In genomic region chr2:135422898-135423297, GRCh38 we compare ENCODE assay signal across 3 cellular contexts.
TF ChIP-seq lines count a peak whose summit lies in the region.

No MANE protein-coding gene starts in this region.

TF ChIP-seq in HepG2, 621 proteins besides CTCF, POLR2A, EP300 and RAD21:
- TF ChIP-seq ZNF460 (CRISPR knock-in tag; IDR thresholded peaks at IDR 0.05; ENCODE audit: borderline replicate concordance) (no peak), ZNF629 (CRISPR knock-in tag; conservative IDR thresholded peaks at IDR 0.05) (no peak), MAFF (IDR thresholded peaks at IDR 0.05; ENCODE audit: low read depth, low read length) (peak; percentile 91), ZBTB10 (CRISPR knock-in tag; IDR thresholded peaks at IDR 0.05; ENCODE audit: borderline replicate concordance) (no peak), ATF3 (CRISPR knock-in tag; IDR thresholded peaks at IDR 0.05) (no peak), MED1 (CRISPR knock-in tag; IDR thresholded peaks at IDR 0.05) (no peak), ZNF850 (CRISPR knock-in tag; conservative IDR thresholded peaks at IDR 0.05) (no peak), ZNF331 (CRISPR knock-in tag; IDR thresholded peaks at IDR 0.05) (no peak), DR1 (CRISPR knock-in tag; IDR thresholded peaks at IDR 0.05) (no peak), MAFK (conservative IDR thresholded peaks at IDR 0.05 in 1 of 2, IDR thresholded peaks at IDR 0.05 in 1 of 2; ENCODE audit: low read length in 2 of 2) (peak; percentile 91 to 94), TBX3 (IDR thresholded peaks at IDR 0.05; ENCODE audit: borderline replicate concordance) (no peak)
- TF ChIP-seq, protein P1, sequence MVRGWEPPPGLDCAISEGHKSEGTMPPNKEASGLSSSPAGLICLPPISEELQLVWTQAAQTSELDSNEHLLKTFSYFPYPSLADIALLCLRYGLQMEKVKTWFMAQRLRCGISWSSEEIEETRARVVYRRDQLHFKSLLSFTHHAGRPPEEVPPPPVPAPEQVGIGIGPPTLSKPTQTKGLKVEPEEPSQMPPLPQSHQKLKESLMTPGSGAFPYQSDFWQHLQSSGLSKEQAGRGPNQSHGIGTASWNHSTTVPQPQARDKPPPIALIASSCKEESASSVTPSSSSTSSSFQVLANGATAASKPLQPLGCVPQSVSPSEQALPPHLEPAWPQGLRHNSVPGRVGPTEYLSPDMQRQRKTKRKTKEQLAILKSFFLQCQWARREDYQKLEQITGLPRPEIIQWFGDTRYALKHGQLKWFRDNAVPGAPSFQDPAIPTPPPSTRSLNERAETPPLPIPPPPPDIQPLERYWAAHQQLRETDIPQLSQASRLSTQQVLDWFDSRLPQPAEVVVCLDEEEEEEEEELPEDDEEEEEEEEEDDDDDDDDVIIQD (CRISPR knock-in tag; IDR thresholded peaks at IDR 0.05; ENCODE audit: low read depth): no peak

TF ChIP-seq in WTC11, 78 proteins besides CTCF, POLR2A, EP300 and RAD21 (continued from another document):
- no peak for TF ChIP-seq ETV6 (CRISPR knock-in tag; IDR thresholded peaks at IDR 0.05)
- no peak for TF ChIP-seq MLX (CRISPR knock-in tag; IDR thresholded peaks at IDR 0.05)
- no peak for TF ChIP-seq ELF4 (CRISPR knock-in tag; IDR thresholded peaks at IDR 0.05; ENCODE audit: low read depth)
- no peak for TF ChIP-seq TEAD4 (CRISPR knock-in tag; IDR thresholded peaks at IDR 0.05)
- no peak for TF ChIP-seq NR1H2 (CRISPR knock-in tag; IDR thresholded peaks at IDR 0.05)
- TF ChIP-seq FOXJ3 (CRISPR knock-in tag; IDR thresholded peaks at IDR 0.05; ENCODE audit: borderline replicate concordance): no peak
- no peak for TF ChIP-seq ZNF219 (CRISPR knock-in tag; IDR thresholded peaks at IDR 0.05; ENCODE audit: borderline replicate concordance)
- TF ChIP-seq NFYB (CRISPR knock-in tag; conservative IDR thresholded peaks at IDR 0.05; ENCODE audit: low read depth): no peak

TF ChIP-seq in H1, 55 proteins besides CTCF, POLR2A, EP300 and RAD21:
- peak; percentile 21; the same call in 1 of the 2 replicates for TF ChIP-seq MAFK (IDR thresholded peaks at IDR 0.05; ENCODE audit: low read depth, low read length)
- TF ChIP-seq BRCA1 (IDR thresholded peaks at IDR 0.05; ENCODE audit: low read depth, low read length): no peak
